ENCODE assay signal across 1 cellular context in genomic region chr7:4739528-4739992, GRCh38.
TF ChIP-seq lines count a peak whose summit lies in the region.

No MANE protein-coding gene starts in this region.

TF ChIP-seq in K562, 482 proteins besides CTCF, POLR2A, EP300 and RAD21 (continued from another document and continues in another):
- TF ChIP-seq GABPB2 (CRISPR knock-in tag; conservative IDR thresholded peaks at IDR 0.05) (no peak), ZNF121 (CRISPR knock-in tag; conservative IDR thresholded peaks at IDR 0.05) (no peak), ZNF551 (CRISPR knock-in tag; IDR thresholded peaks at IDR 0.05) (no peak), HDAC1 (IDR thresholded peaks at IDR 0.05) (no peak), RFX1 (IDR thresholded peaks at IDR 0.05) (no peak), RNF219 (CRISPR knock-in tag; IDR thresholded peaks at IDR 0.05) (no peak), SIN3A (IDR thresholded peaks at IDR 0.05; ENCODE audit: borderline replicate concordance in 2 of 2, control insufficient read depth in 1 of 2, low read depth in 2 of 2, low read length in 2 of 2) (no peak), FOXK2 (conservative IDR thresholded peaks at IDR 0.05 in 1 of 2, IDR thresholded peaks at IDR 0.05 in 1 of 2; ENCODE audit: low read depth in 2 of 2) (0 out of 4 replicates have a peak, but pooled peaks of 1 of the 2 experiments have one; percentile 1), TAF1 (IDR thresholded peaks at IDR 0.05; ENCODE audit: control insufficient read depth, extremely low read depth, insufficient read depth, low read length, severe bottlenecking) (peak; percentile 26), GATA2 (CRISPR knock-in tag; IDR thresholded peaks at IDR 0.05) (peak; percentile 49), ZNF212 (CRISPR knock-in tag; IDR thresholded peaks at IDR 0.05) (no peak), NR4A1 (CRISPR knock-in tag; IDR thresholded peaks at IDR 0.05) (no peak), NR4A1 (tag; IDR thresholded peaks at IDR 0.05) (0 out of 2 replicates have a peak, but pooled peaks have one; percentile 29), UBTF (IDR thresholded peaks at IDR 0.05; ENCODE audit: borderline replicate concordance in 1 of 2, low read depth in 2 of 2, low read length in 2 of 2) (0 out of 4 replicates have a peak, but pooled peaks of 1 of the 2 experiments have one; percentile 39), NRF1 (conservative IDR thresholded peaks at IDR 0.05 in 1 of 2, IDR thresholded peaks at IDR 0.05 in 1 of 2) (peak in 1 of 2 experiments; percentile 65; a peak in 1 of 4 replicates), RAD51 (IDR thresholded peaks at IDR 0.05; ENCODE audit: borderline replicate concordance, low read depth) (no peak), NR2C1 (IDR thresholded peaks at IDR 0.05) (no peak), NR2C1 (tag; IDR thresholded peaks at IDR 0.05) (peak; percentile 23; the same call in 1 of the 2 replicates), E2F6 (IDR thresholded peaks at IDR 0.05; ENCODE audit: borderline replicate concordance in 1 of 2, extremely low read depth in 1 of 2, insufficient read depth in 1 of 2, insufficient read length in 1 of 2, low read depth in 1 of 2, low read length in 1 of 2, poor library complexity in 1 of 2, severe bottlenecking in 1 of 2) (peak in 1 of 2 experiments; percentile 65), E2F1 (CRISPR knock-in tag; IDR thresholded peaks at IDR 0.05) (peak; percentile 6; the same call in 1 of the 2 replicates), E4F1 (CRISPR knock-in tag; IDR thresholded peaks at IDR 0.05; ENCODE audit: borderline replicate concordance) (no peak), TEAD1 (CRISPR knock-in tag; IDR thresholded peaks at IDR 0.05) (no peak), PTBP1 (IDR thresholded peaks at IDR 0.05; ENCODE audit: low read depth, low read length) (no peak), ZC3H4 (CRISPR knock-in tag; IDR thresholded peaks at IDR 0.05; ENCODE audit: borderline replicate concordance) (no peak), E2F4 (CRISPR knock-in tag; IDR thresholded peaks at IDR 0.05; ENCODE audit: low read depth) (no peak), THRA (IDR thresholded peaks at IDR 0.05) (no peak), ZNF165 (CRISPR knock-in tag; IDR thresholded peaks at IDR 0.05; ENCODE audit: borderline replicate concordance) (no peak), TSHZ1 (CRISPR knock-in tag; IDR thresholded peaks at IDR 0.05) (peak; percentile 60; the same call in 1 of the 2 replicates), EHMT2 (IDR thresholded peaks at IDR 0.05) (no peak), ZNF311 (CRISPR knock-in tag; IDR thresholded peaks at IDR 0.05) (no peak), ZNF184 (CRISPR knock-in tag; IDR thresholded peaks at IDR 0.05) (no peak), NR2F6 (CRISPR knock-in tag; IDR thresholded peaks at IDR 0.05) (no peak), MEF2D (tag; conservative IDR thresholded peaks at IDR 0.05; ENCODE audit: low read depth) (no peak)
